Comparison of ENCODE assay signal across 17 cellular contexts in genomic region chr11:79783833-79784232, GRCh38.
DNase-seq lines count a peak whose midpoint lies in the region; ATAC-seq and TF ChIP-seq lines count a peak whose summit lies in the region.
"Had no signal": no experiment of that assay in that cellular context is flagged by ENCODE, and none has a peak within 500 bp of the region (broad histone marks: within the 10 kb centered on the region; RNA-seq: fewer than 3 reads in every experiment).

No MANE protein-coding gene starts in this region.

- H3F3A ChIP-seq in GM23338 (replicated peaks; ENCODE audit: low read depth) (no peaks in the 10 kb centered on the region), PC-3 (ENCODE audit: low read length, unreplicated experiment) (no peaks in the 10 kb centered on the region)

- CTCF ChIA-PET in PC-3 (lab: Charles Lee): no interaction called here

- POLR2A ChIA-PET in PC-3 (lab: Charles Lee; ENCODE audit: unreplicated experiment): no interaction called here

- H3K4me3 ChIP-seq in GM23338 (no peak overlapping the region), KMS-11 (IDR thresholded peaks at IDR 0.05; ENCODE audit: insufficient read depth, low read depth, low read length) (no peak overlapping the region), PC-3 (ENCODE audit: low read length) (no peak overlapping the region)
- H3K4me3 ChIP-seq: BLaER1 had no signal

- H3K9ac ChIP-seq in KMS-11 (no peak overlapping the region), PC-3 (ENCODE audit: low read length) (no peak overlapping the region)
- H3K9ac ChIP-seq: BLaER1 had no signal

- H3K4me1 ChIP-seq in GM23338 (ENCODE audit: insufficient read depth): no peaks in the 10 kb centered on the region
- peaks cover 15% of the 10 kb centered on the region for H3K4me1 ChIP-seq in KMS-11 (ENCODE audit: low read depth, poor library complexity, severe bottlenecking)
- no peaks in the 10 kb centered on the region for H3K4me1 ChIP-seq in PC-3 (ENCODE audit: insufficient read depth, low read length)
- H3K4me1 ChIP-seq: BLaER1, Caco-2 had no signal

- H3K79me2 ChIP-seq in GM23338 (replicated peaks; ENCODE audit: insufficient read depth) (no peaks in the 10 kb centered on the region), KMS-11 (ENCODE audit: insufficient read depth, low read depth) (no peaks in the 10 kb centered on the region), PC-3 (ENCODE audit: low read length) (no peaks in the 10 kb centered on the region)

- no peaks in the 10 kb centered on the region for H4K20me1 ChIP-seq in GM23338 (replicated peaks; ENCODE audit: insufficient read depth)
- no peaks in the 10 kb centered on the region for H4K20me1 ChIP-seq in KMS-11 (ENCODE audit: insufficient read depth)
- H4K20me1 ChIP-seq in PC-3 (ENCODE audit: low read length): no peaks in the 10 kb centered on the region
- H4K20me1 ChIP-seq: BLaER1 had no signal

- peaks cover 5% of the 10 kb centered on the region; the same call in 2 of the 3 replicates for H3K4me1 Mint-ChIP-seq in GM23338
- H3K4me1 Mint-ChIP-seq: B cell; CD4-positive, CD25-positive, alpha-beta regulatory T cell; H9 had no signal

- intact Hi-C loops in PC-3 (cut with micrococcal nuclease): no loop called here

- no peaks in the 10 kb centered on the region for H3K36me3 ChIP-seq in GM23338 (ENCODE audit: insufficient read depth)
- no peaks in the 10 kb centered on the region for H3K36me3 ChIP-seq in KMS-11 (ENCODE audit: insufficient read depth)
- no peaks in the 10 kb centered on the region for H3K36me3 ChIP-seq in PC-3 (ENCODE audit: low read depth, low read length)
- H3K36me3 ChIP-seq: BLaER1 had no signal

- ATAC-seq in GM23338: no peak
- no peak for ATAC-seq in PC-3
- ATAC-seq in GM19395 (IDR thresholded peaks at IDR 0.05; ENCODE audit: unreplicated experiment): no peak
- ATAC-seq: CD8-positive, alpha-beta T cell had no signal

- no peaks in the 10 kb centered on the region for H3K27me3 Mint-ChIP-seq in GM23338 (ENCODE audit: insufficient read depth, low read depth, poor library complexity)
- H3K27me3 Mint-ChIP-seq: B cell; CD4-positive, CD25-positive, alpha-beta regulatory T cell had no signal

- H3K36me3 Mint-ChIP-seq in GM23338 (ENCODE audit: low read depth): no peaks in the 10 kb centered on the region
- H3K36me3 Mint-ChIP-seq: CD4-positive, CD25-positive, alpha-beta regulatory T cell; CD8-positive, alpha-beta T cell had no signal

- peak overlapping the region; percentile 81; the same call in 1 of the 2 replicates for H2AFZ ChIP-seq in GM23338
- H2AFZ ChIP-seq in KMS-11 (ENCODE audit: low read depth): no peak overlapping the region
- H2AFZ ChIP-seq in PC-3 (ENCODE audit: low read length): no peak overlapping the region

- BruUV-seq in PC-3 (replicated peaks; lab: Mats Ljungman, UMichigan): no TSS peak

- no peaks in the 10 kb centered on the region; the same call in 2 of the 3 replicates for H3K9me3 Mint-ChIP-seq in GM23338

- no peak for DNase-seq in GM23338 (ENCODE audit: low spot score)
- peak; percentile 7 for DNase-seq in RPMI8226
- DNase-seq in retina: peak; percentile 19
- DNase-seq in stimulated activated CD4-positive, alpha-beta T cell treated with anti-CD3 and anti-CD28 coated beads, Interleukin-15, amount 100 ng/mL, for 24 hours: no peak
- no peak for DNase-seq in PC-3
- DNase-seq: Caco-2; CD4-positive, CD25-positive, alpha-beta regulatory T cell; CD8-positive, alpha-beta T cell; DMS153; DND-41; H9; HFFc6 had no signal

- TF ChIP-seq CTCF in GM23338 (conservative IDR thresholded peaks at IDR 0.05; ENCODE audit: low read depth in 2 of 2): no peak
- TF ChIP-seq CTCF in KMS-11 (conservative IDR thresholded peaks at IDR 0.05; ENCODE audit: low read depth, low read length): no peak
- no peak for TF ChIP-seq CTCF in PC-3 (conservative IDR thresholded peaks at IDR 0.05; ENCODE audit: low read depth, low read length)

- no peaks in the 10 kb centered on the region for H3K9me3 ChIP-seq in PC-3 (ENCODE audit: low read length)
- H3K9me3 ChIP-seq: BLaER1 had no signal

- H3K27ac ChIP-seq in GM23338 (ENCODE audit: low read depth): no peak overlapping the region
- no peak overlapping the region for H3K27ac ChIP-seq in KMS-11
- H3K27ac ChIP-seq in PC-3 (ENCODE audit: low read length): no peak overlapping the region
- H3K27ac ChIP-seq: BLaER1, C4-2B had no signal

- no peak overlapping the region for H3K4me3 Mint-ChIP-seq in GM23338
- H3K4me3 Mint-ChIP-seq: B cell; CD4-positive, CD25-positive, alpha-beta regulatory T cell; CD8-positive, alpha-beta T cell; H9; HFFc6 had no signal

- no peak overlapping the region for H3K27ac Mint-ChIP-seq in GM23338
- H3K27ac Mint-ChIP-seq: B cell; CD4-positive, CD25-positive, alpha-beta regulatory T cell; CD8-positive, alpha-beta T cell; H9; HFFc6 had no signal

- H3K4me2 ChIP-seq in GM23338 (no peak overlapping the region), KMS-11 (peak overlapping the region; percentile 8; the same call in 1 of the 2 replicates), PC-3 (ENCODE audit: low read length) (no peak overlapping the region)
- H3K4me2 ChIP-seq: BLaER1 had no signal

- H3K27me3 ChIP-seq in GM23338 (ENCODE audit: insufficient read depth) (no peaks in the 10 kb centered on the region), KMS-11 (ENCODE audit: insufficient read depth, low read depth) (no peaks in the 10 kb centered on the region), PC-3 (ENCODE audit: low read length) (no peaks in the 10 kb centered on the region)
- H3K27me3 ChIP-seq: BLaER1 had no signal

- H3K9me2 ChIP-seq in GM23338 (ENCODE audit: insufficient read depth): no peaks in the 10 kb centered on the region
- H3K9me2 ChIP-seq in PC-3 (replicated peaks; ENCODE audit: low read length): no peaks in the 10 kb centered on the region

TF ChIP-seq in GM23338, 12 proteins besides CTCF, POLR2A, EP300 and RAD21:
- TF ChIP-seq STAT1 (IDR thresholded peaks at IDR 0.05; ENCODE audit: unreplicated experiment) (no peak), POLR2AphosphoS5 (IDR thresholded peaks at IDR 0.05; ENCODE audit: low read depth) (no peak), ETS1 (IDR thresholded peaks at IDR 0.05) (no peak), EZH2 (IDR thresholded peaks at IDR 0.05; ENCODE audit: low read depth, unreplicated experiment) (no peak), REST (IDR thresholded peaks at IDR 0.05; ENCODE audit: unreplicated experiment) (no peak), NANOG (IDR thresholded peaks at IDR 0.05; ENCODE audit: borderline replicate concordance) (no peak)
TF ChIP-seq in GM23338: peak in this region for 0.

Comparison
In these comparisons a context has a peak if more than half of its experiments do, and no peak if none do; other contexts are left out.
1. DNase-seq: peak in RPMI8226 (single experiment) and retina (single experiment); none in GM23338 (single experiment), stimulated activated CD4-positive, alpha-beta T cell treated with anti-CD3 and anti-CD28 coated beads, Interleukin-15, amount 100 ng/mL, for 24 hours (single experiment) and PC-3 (single experiment).